In genomic region chr1:178540646-178541045, GRCh38 we compare ENCODE assay signal across 16 cellular contexts. TPM values are rescaled to one million over a fixed set of nuclear protein-coding genes. Genes with fewer than 3 reads are reported as not detected.
DNase-seq lines count a peak whose midpoint lies in the region; ATAC-seq and FAIRE-seq lines count a peak whose summit lies in the region.
"Had no signal": no experiment of that assay in that cellular context is flagged by ENCODE, and none has a peak within 500 bp of the region (broad histone marks: within the 10 kb centered on the region; RNA-seq: fewer than 3 reads in every experiment).

No MANE protein-coding gene starts in this region.

- no peak for ATAC-seq in activated T-helper 17 cell treated with anti-CD3 and anti-CD28 coated beads, Interleukin-2, amount 50 U/mL, for 72 hours (replicated peaks)
- no peak for ATAC-seq in HG02678 (IDR thresholded peaks at IDR 0.05; ENCODE audit: unreplicated experiment)
- ATAC-seq: HCT116 had no signal

- H3K79me2 ChIP-seq in GM23248 (ENCODE audit: insufficient read depth), result peaks cover 20% of the 10 kb centered on the region

- WGBS in GM23248 (ENCODE audit: low coverage in 1 of 2, low lambda C conversion rate in 2 of 2, missing lambda C conversion rate in 2 of 2), 2 experiments, result 3 to 4% methylated on average over 7 of the region's 7 CpGs

- H3K27ac Mint-ChIP-seq in activated T-helper 17 cell treated with anti-CD3 and anti-CD28 coated beads, Interleukin-2, amount 50 U/mL, for 72 hours, result no peak overlapping the region

- peak overlapping the region; percentile 84 for H3K4me3 Mint-ChIP-seq in activated T-helper 17 cell treated with anti-CD3 and anti-CD28 coated beads, Interleukin-2, amount 50 U/mL, for 72 hours

- 0 out of 2 replicates have a peak overlapping the region, but pooled peaks have one; percentile 20 for H3K4me3 ChIP-seq in GM23248
- H3K4me3 ChIP-seq: left ventricle myocardium inferior, sigmoid colon had no signal

- H3K4me1 Mint-ChIP-seq in activated T-helper 17 cell treated with anti-CD3 and anti-CD28 coated beads, Interleukin-2, amount 50 U/mL, for 72 hours, result no peaks in the 10 kb centered on the region

- H3F3A ChIP-seq in GM23248 (ENCODE audit: insufficient read depth), result peaks cover 56% of the 10 kb centered on the region

- H3K27ac ChIP-seq in GM23248, result peak overlapping the region; percentile 16; the same call in 1 of the 2 replicates
- H3K27ac ChIP-seq: left ventricle myocardium inferior, sigmoid colon had no signal

- no peaks in the 10 kb centered on the region for H3K27me3 ChIP-seq in GM23248 (replicated peaks; ENCODE audit: insufficient read depth)
- H3K27me3 ChIP-seq: sigmoid colon had no signal

- no peak for FAIRE-seq in frontal cortex (lab: Jason Lieb, UNC)

- no peaks in the 10 kb centered on the region for H3K27me3 Mint-ChIP-seq in activated T-helper 17 cell treated with anti-CD3 and anti-CD28 coated beads, Interleukin-2, amount 50 U/mL, for 72 hours

- H3K4me2 ChIP-seq in GM23248 (ENCODE audit: unreplicated experiment), result peak overlapping the region; percentile 59

- H3K36me3 ChIP-seq in GM23248 (ENCODE audit: low read depth), result no peaks in the 10 kb centered on the region
- H3K36me3 ChIP-seq: sigmoid colon had no signal

- DNase-seq in A172 (ENCODE audit: low spot score) (peak; percentile 81), GM23248 (peak; percentile 94), head of caudate nucleus (peak; percentile 19 to 90 (median 72)), germinal center (ENCODE audit: low spot score) (no peak), NOMO-1 (lab: John Stamatoyannopoulos, UW; ENCODE audit: unreplicated experiment in 2 of 2) (no peak), frontal cortex (ENCODE audit: low spot score in 2 of 2) (no peak)
- DNase-seq: activated T-cell treated with anti-CD3 and anti-CD28 coated beads, Interleukin-2, amount 50 U/mL, for 48 hours; effector CD4-positive, alpha-beta T cell; left ventricle myocardium inferior; NCI-H2227 treated with DMSO at 0.1 percent for 48 hours; sigmoid colon; stimulated activated naive CD4-positive, alpha-beta T cell treated with Interleukin-2 at 50 U/mL for 16 hours had no signal

- H3K9me3 Mint-ChIP-seq in activated T-helper 17 cell treated with anti-CD3 and anti-CD28 coated beads, Interleukin-2, amount 50 U/mL, for 72 hours, result no peaks in the 10 kb centered on the region

- no peaks in the 10 kb centered on the region for H3K36me3 Mint-ChIP-seq in activated T-helper 17 cell treated with anti-CD3 and anti-CD28 coated beads, Interleukin-2, amount 50 U/mL, for 72 hours (ENCODE audit: low read depth)

- intact Hi-C loops in head of caudate nucleus (cut with DNase I), result no loop called here

- in situ Hi-C loops in GM23248 (cut with MboI), result loop anchor here (10.0 to 25.0 kb wide), 2 partner anchors 214 to 822 kb away; partner anchors contain the start of gene AXDND1

- H3K4me1 ChIP-seq in GM23248 (ENCODE audit: insufficient read depth), result peaks cover 63% of the 10 kb centered on the region

- no peak overlapping the region for H3K9ac ChIP-seq in GM23248

- H3K9me2 ChIP-seq in GM23248 (ENCODE audit: insufficient read depth), result no peaks in the 10 kb centered on the region

- no peak overlapping the region for H2AFZ ChIP-seq in GM23248

- H3K9me3 ChIP-seq in GM23248 (ENCODE audit: low read depth), result no peaks in the 10 kb centered on the region
- H3K9me3 ChIP-seq: left ventricle myocardium inferior, sigmoid colon had no signal

- no peaks in the 10 kb centered on the region for H4K20me1 ChIP-seq in GM23248 (ENCODE audit: insufficient read depth)

RNA-seq across cellular contexts. Expression of gene TEX35, which starts 27.7 kb away (rescaled TPM):
- not detected in 2 replicates for total RNA-seq in A172 (2014; rRNA removed; shearing (Covaris generic))
- not detected in 2 replicates for total RNA-seq in GM23248 (2014; rRNA removed; shearing (Covaris generic))
- not detected in 2 replicates for polyA plus RNA-seq in GM23248 (2016; fragmentation: Nextera tagmentation; extraction: Ambion mirVana)
- not detected for total RNA-seq in activated T-helper 17 cell treated with anti-CD3 and anti-CD28 coated beads, Interleukin-2, amount 50 U/mL, for 72 hours
- not detected for total RNA-seq in frontal cortex
- total RNA-seq: left ventricle myocardium inferior; sigmoid colon; T-helper 1 cell treated with Interleukin-12 subunit alpha and Interleukin-12 subunit beta and Interleukin-4 antibody, amounts not matched to agents 30 ng/mL and 1 ng/mL, for 36 hours had no signal
- polyA plus RNA-seq: sigmoid colon had no signal

RNA-seq across cellular contexts. Expression of gene CLEC20A, which starts 43.9 kb away (rescaled TPM):
- not detected in 2 replicates for total RNA-seq in A172 (2014; rRNA removed; shearing (Covaris generic))
- total RNA-seq in GM23248 (2014; rRNA removed; shearing (Covaris generic)), result not detected in 2 replicates
- polyA plus RNA-seq in GM23248 (2016; fragmentation: Nextera tagmentation; extraction: Ambion mirVana), result not detected in 2 replicates
- total RNA-seq in activated T-helper 17 cell treated with anti-CD3 and anti-CD28 coated beads, Interleukin-2, amount 50 U/mL, for 72 hours, result not detected
- not detected for total RNA-seq in frontal cortex
- total RNA-seq: left ventricle myocardium inferior; sigmoid colon; T-helper 1 cell treated with Interleukin-12 subunit alpha and Interleukin-12 subunit beta and Interleukin-4 antibody, amounts not matched to agents 30 ng/mL and 1 ng/mL, for 36 hours had no signal

Comparison
In these comparisons a context has a peak if more than half of its experiments do, and no peak if none do; other contexts are left out.
1. DNase-seq: peak in A172 (single experiment), GM23248 (single experiment) and head of caudate nucleus (42 of 42); none in germinal center (single experiment), NOMO-1 (0 of 2) and frontal cortex (0 of 2).